ENCODE assay signal across 9 cellular contexts in genomic region chr11:128715691-128716153, GRCh38. TPM values are rescaled to one million over a fixed set of nuclear protein-coding genes. Genes with fewer than 3 reads are reported as not detected.
A peak's percentile ranks its signal among the peaks of the same experiment; 100 is the strongest.
DNase-seq lines count a peak whose midpoint lies in the region; ATAC-seq and TF ChIP-seq lines count a peak whose summit lies in the region.
"Had no signal": no experiment of that assay in that cellular context is flagged by ENCODE, and none has a peak within 500 bp of the region (broad histone marks: within the 10 kb centered on the region; RNA-seq: fewer than 3 reads in every experiment).

No MANE protein-coding gene starts in this region.

- H3K27me3 Mint-ChIP-seq in MCF 10A (ENCODE audit: insufficient read depth, unreplicated experiment), result no peaks in the 10 kb centered on the region

- no peaks in the 10 kb centered on the region for H3K27me3 ChIP-seq in breast epithelium
- H3K27me3 ChIP-seq in ascending aorta, result no peaks in the 10 kb centered on the region
- no peaks in the 10 kb centered on the region for H3K27me3 ChIP-seq in aorta (ENCODE audit: control insufficient read depth in 1 of 2, insufficient read depth in 2 of 2, low read length in 1 of 2)

- no TSS peak for BruUV-seq in MCF 10A (replicated peaks; lab: Mats Ljungman, UMichigan)

- H3K9me3 ChIP-seq in breast epithelium (no peaks in the 10 kb centered on the region), ascending aorta (no peaks in the 10 kb centered on the region), aorta (ENCODE audit: control insufficient read depth, low read length) (no peaks in the 10 kb centered on the region)

- no peak for TF ChIP-seq CTCF in breast epithelium (IDR thresholded peaks at IDR 0.05)
- TF ChIP-seq CTCF in MCF 10A (IDR thresholded peaks at IDR 0.05; ENCODE audit: unreplicated experiment), result no peak
- TF ChIP-seq CTCF in ascending aorta (IDR thresholded peaks at IDR 0.05), result no peak

- H3K36me3 Mint-ChIP-seq in MCF 10A (ENCODE audit: insufficient read depth, unreplicated experiment), result no peaks in the 10 kb centered on the region

- no peak overlapping the region for H3K27ac Mint-ChIP-seq in MCF 10A (ENCODE audit: low read depth, unreplicated experiment)

- H3K36me3 ChIP-seq in breast epithelium, result no peaks in the 10 kb centered on the region
- H3K36me3 ChIP-seq in ascending aorta, result no peaks in the 10 kb centered on the region
- H3K36me3 ChIP-seq in aorta (ENCODE audit: control insufficient read depth in 1 of 2, insufficient read depth in 2 of 2, low read length in 1 of 2), result no peaks in the 10 kb centered on the region

- POLR2A ChIA-PET in MCF 10A (lab: Yijun Ruan, JAX), result no interaction called here

- H3K4me3 ChIP-seq in breast epithelium, result no peak overlapping the region
- H3K4me3 ChIP-seq in ascending aorta, result peak overlapping the region in 1 of 2 donors; percentile 19
- H3K4me3 ChIP-seq in aorta (ENCODE audit: low read length in 2 of 2), result no peak overlapping the region

- intact Hi-C loops in breast epithelium (cut with DNase I; ENCODE audit: low total_unique reads), result no loop called here
- intact Hi-C loops in MCF 10A (cut with micrococcal nuclease), result no loop called here
- intact Hi-C loops in ascending aorta (cut with DNase I), result no loop called here
- intact Hi-C loops in aorta (cut with DNase I), result no loop called here

- H3K4me1 ChIP-seq in breast epithelium, result no peaks in the 10 kb centered on the region
- peaks cover 14 to 18% of the 10 kb centered on the region in 2 donors for H3K4me1 ChIP-seq in ascending aorta
- H3K4me1 ChIP-seq in aorta (ENCODE audit: control insufficient read depth in 1 of 2, insufficient read depth in 2 of 2, low read length in 2 of 2), result peaks cover 3 to 4% of the 10 kb centered on the region in 2 donors

- CTCF ChIA-PET in MCF 10A (lab: Yijun Ruan, JAX), result interaction anchor here (0.6 kb wide), 1 partner anchor 105 kb away, joined by 4 read pairs; no protein-coding TSS in a partner anchor

- no peak overlapping the region for H3K4me3 Mint-ChIP-seq in MCF 10A (ENCODE audit: unreplicated experiment)

- no peaks in the 10 kb centered on the region for H3K9me3 Mint-ChIP-seq in MCF 10A (ENCODE audit: unreplicated experiment)

- H3K4me1 Mint-ChIP-seq in MCF 10A (ENCODE audit: insufficient read depth, unreplicated experiment), result peaks cover 13% of the 10 kb centered on the region

- 64 to 72% methylated on average over 2 of the region's 2 CpGs for WGBS in aorta, 2 donors

- no peak for DNase-seq in breast epithelium (ENCODE audit: low spot score in 2 of 2)
- no peak for DNase-seq in MCF 10A (ENCODE audit: unreplicated experiment)
- DNase-seq in ascending aorta (ENCODE audit: low spot score in 2 of 2), result no peak
- peak; percentile 88 to 95 for DNase-seq in lung microvascular endothelial cell (ENCODE audit: low read depth in 2 of 2)
- DNase-seq in aorta, result no peak
- DNase-seq in stimulated activated CD4-positive, alpha-beta T cell treated with anti-CD3 and anti-CD28 coated beads, Interleukin-4, amount 100 ng/mL, for 24 hours, result no peak
- no peak for DNase-seq in mesenteric fat pad (ENCODE audit: low spot score)
- DNase-seq: stimulated activated CD4-positive, alpha-beta T cell treated with anti-CD3 and anti-CD28 coated beads, Interleukin-4, amount 100 ng/mL, for 1 hour had no signal

- ATAC-seq in aorta (ENCODE audit: low FRiP score), result peak; percentile 37
- ATAC-seq in GM18867 (IDR thresholded peaks at IDR 0.05; ENCODE audit: unreplicated experiment), result no peak

- no peak for TF ChIP-seq POLR2A in breast epithelium (IDR thresholded peaks at IDR 0.05)

- peak overlapping the region; percentile 68 to 73 for H3K27ac ChIP-seq in breast epithelium
- H3K27ac ChIP-seq in ascending aorta, result peak overlapping the region; percentile 55 to 68
- H3K27ac ChIP-seq in aorta (ENCODE audit: low read depth in 1 of 2, low read length in 2 of 2), result peak overlapping the region in 1 of 2 donors; percentile 49

RNA-seq across cellular contexts. Expression of gene FLI1, which starts 21.9 kb away (rescaled TPM):
- 10 to 100 TPM; 23.9 to 62.2 (median 46.2) TPM for total RNA-seq in breast epithelium
- total RNA-seq in MCF 10A (2022), result 3.6 and 5.6 TPM in 2 replicates
- total RNA-seq in ascending aorta, result 86.4 TPM
- total RNA-seq in lung microvascular endothelial cell, result 95.5 and 119 TPM in 2 replicates
- 10 to 100 TPM; 32.5 to 65.0 TPM for total RNA-seq in aorta
- polyA plus RNA-seq in aorta, result 1 to 10 TPM; 4.1 to 5.5 TPM
- total RNA-seq in mesenteric fat pad, result 30.9 TPM

Comparison
In these comparisons a context has a peak if more than half of its experiments do, and no peak if none do; other contexts are left out.
1. DNase-seq: peak in lung microvascular endothelial cell (2 of 2); none in breast epithelium (0 of 2), MCF 10A (single experiment), ascending aorta (0 of 2), aorta (0 of 2), stimulated activated CD4-positive, alpha-beta T cell treated with anti-CD3 and anti-CD28 coated beads, Interleukin-4, amount 100 ng/mL, for 24 hours (single experiment) and mesenteric fat pad (single experiment).